19 cellular contexts compared by ENCODE assay signal in the genomic region with DNA sequence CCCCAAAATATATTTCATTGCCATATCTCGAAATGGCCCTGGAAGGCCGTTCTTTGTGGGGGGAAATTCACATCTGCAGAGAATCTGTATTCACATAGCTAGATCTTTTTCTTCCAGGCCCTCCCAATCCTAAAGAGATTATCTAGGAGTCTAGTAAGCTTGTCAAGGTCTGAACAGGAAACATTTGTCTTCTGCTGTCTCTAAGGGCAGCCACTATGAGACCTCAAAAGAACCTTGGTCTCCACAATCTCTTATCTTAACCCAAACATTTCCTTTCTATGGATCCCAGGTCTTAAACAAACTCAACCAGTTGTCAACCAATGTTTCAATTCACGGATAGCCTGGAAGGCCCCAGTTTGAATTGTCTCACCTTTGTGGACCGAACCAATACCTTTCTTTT. TPM values are rescaled to one million over a fixed set of nuclear protein-coding genes. Genes with fewer than 3 reads are reported as not detected.
"Had no signal": no experiment of that assay in that cellular context is flagged by ENCODE, and none has a peak within 500 bp of the region (broad histone marks: within the 10 kb centered on the region; RNA-seq: fewer than 3 reads in every experiment).

No MANE protein-coding gene starts in this region.

- H3K4me1 ChIP-seq: adrenal gland, gastroesophageal sphincter, left ventricle myocardium inferior had no signal

- H3K27me3 ChIP-seq: adrenal gland had no signal

- H3K27ac ChIP-seq: adrenal gland, epithelial cell of prostate, gastroesophageal sphincter, left ventricle myocardium inferior, sigmoid colon, upper lobe of left lung had no signal

- ATAC-seq: activated CD4-positive, CD25-positive, alpha-beta regulatory T cell treated with anti-CD3 and anti-CD28 coated beads, Interleukin-2, amount 50 U/mL, for 24 hours; activated T-cell treated with anti-CD3 and anti-CD28 coated beads, Interleukin-2, amount 50 U/mL, for 4 hours; gastroesophageal sphincter had no signal

- H3K36me3 ChIP-seq: adrenal gland, gastroesophageal sphincter, left ventricle myocardium inferior, sigmoid colon, upper lobe of left lung had no signal

- H3K4me3 Mint-ChIP-seq: activated T-cell treated with anti-CD3 and anti-CD28 coated beads, Interleukin-2, amount 50 U/mL, for 4 hours; nephron progenitor cell had no signal

- H3K9me3 Mint-ChIP-seq: activated T-cell treated with anti-CD3 and anti-CD28 coated beads, Interleukin-2, amount 50 U/mL, for 4 hours had no signal

- H3K27ac Mint-ChIP-seq: nephron progenitor cell had no signal

- H3K9me3 ChIP-seq: adrenal gland, gastroesophageal sphincter, left ventricle myocardium inferior, sigmoid colon, upper lobe of left lung had no signal

- H3K4me3 ChIP-seq: adrenal gland, gastroesophageal sphincter, left ventricle myocardium inferior, sigmoid colon, upper lobe of left lung had no signal

- DNase-seq: activated gamma-delta T cell treated with Interleukin-2 at 50 U/mL for 16 hours; activated T-cell treated with anti-CD3 and anti-CD28 coated beads, Interleukin-2, amount 50 U/mL, for 4 hours; caudate nucleus; cortex of kidney; effector memory CD4-positive, alpha-beta T cell; kidney; left ventricle myocardium inferior; mesenchymal stem cell; nephron progenitor cell; sigmoid colon; stimulated activated CD4-positive, alpha-beta T cell treated with anti-CD3 and anti-CD28 coated beads, Interleukin-12 subunit alpha, Interleukin-12 subunit beta, amount 100 ng/mL, for 4 hours; stimulated activated naive CD4-positive, alpha-beta T cell treated with Interleukin-2 at 50 U/mL for 16 hours; upper lobe of left lung had no signal

RNA-seq across cellular contexts. Expression of a gene that starts 45.0 kb away (rescaled TPM):
- total RNA-seq: activated CD8-positive, alpha-beta memory T cell treated with anti-CD3 and anti-CD28 coated beads for 36 hours; adrenal gland; left ventricle myocardium inferior; osteocyte had no signal
- polyA plus RNA-seq: adrenal gland had no signal
